In genomic region chr3:99023590-99024192, GRCh38 we compare ENCODE assay signal across 7 cellular contexts.
DNase-seq lines count a peak whose midpoint lies in the region; ATAC-seq and TF ChIP-seq lines count a peak whose summit lies in the region.

No MANE protein-coding gene starts in this region.

- no peaks in the 10 kb centered on the region for H3K36me3 ChIP-seq in KMS-11 (ENCODE audit: insufficient read depth)
- H3K36me3 ChIP-seq in adrenal gland (replicated peaks in 1 of 2), result no peaks in the 10 kb centered on the region

- H3K9me3 ChIP-seq in adrenal gland (replicated peaks in 1 of 3), result peaks cover 0 to 8% (median 0%) of the 10 kb centered on the region in 3 donors

- 23 to 27% (median 26%) methylated on average over 2 of the region's 2 CpGs for WGBS in adrenal gland, 4 donors

- H3K79me2 ChIP-seq in KMS-11 (ENCODE audit: insufficient read depth, low read depth), result no peaks in the 10 kb centered on the region

- H3K27me3 ChIP-seq in KMS-11 (ENCODE audit: insufficient read depth, low read depth) (no peaks in the 10 kb centered on the region), adrenal gland (no peaks in the 10 kb centered on the region)

- peak; percentile 78 for ATAC-seq in GM21528 (IDR thresholded peaks at IDR 0.05; ENCODE audit: low FRiP score, unreplicated experiment)

- no peaks in the 10 kb centered on the region for H3K4me1 ChIP-seq in KMS-11 (ENCODE audit: low read depth, poor library complexity, severe bottlenecking)
- no peaks in the 10 kb centered on the region for H3K4me1 ChIP-seq in adrenal gland (replicated peaks in 1 of 2)

- no peak for TF ChIP-seq POLR2A in adrenal gland (IDR thresholded peaks at IDR 0.05)

- H3K4me3 ChIP-seq in GM12864 (ENCODE audit: low read depth, low read length) (no peak overlapping the region), KMS-11 (IDR thresholded peaks at IDR 0.05; ENCODE audit: insufficient read depth, low read depth, low read length) (no peak overlapping the region), adrenal gland (no peak overlapping the region)

- no peaks in the 10 kb centered on the region for H4K20me1 ChIP-seq in KMS-11 (ENCODE audit: insufficient read depth)

- TF ChIP-seq CTCF in GM12864 (IDR thresholded peaks at IDR 0.05; ENCODE audit: low read depth, low read length, missing control alignments) (peak; percentile 62), KMS-11 (conservative IDR thresholded peaks at IDR 0.05; ENCODE audit: low read depth, low read length) (peak; percentile 78), adrenal gland (IDR thresholded peaks at IDR 0.05) (peak; percentile 44 to 72 (median 68))

- intact Hi-C loops in adrenal gland (cut with DNase I), result loop anchor here (5.0 to 10.0 kb wide), 3 partner anchors 149 to 729 kb away; no protein-coding TSS in a partner anchor

- no peak overlapping the region for H3K4me2 ChIP-seq in KMS-11

- no peak for DNase-seq in GM12864 (ENCODE audit: low read depth)
- peak in 1 of 7 donors; percentile 17 for DNase-seq in adrenal gland
- peak; percentile 43 for DNase-seq in kidney tubule cell (ENCODE audit: low spot score)
- DNase-seq in NCI-H2227 treated with DMSO at 0.1 percent for 48 hours (lab: John Stamatoyannopoulos, UW), result no peak
- no peak for DNase-seq in T-helper 9 cell

- H2AFZ ChIP-seq in KMS-11 (ENCODE audit: low read depth), result no peak overlapping the region

- H3K27ac ChIP-seq in KMS-11 (no peak overlapping the region), adrenal gland (no peak overlapping the region)

- no peak overlapping the region for H3K9ac ChIP-seq in KMS-11
